Comparison of ENCODE assay signal across 2 cellular contexts in the genomic region with DNA sequence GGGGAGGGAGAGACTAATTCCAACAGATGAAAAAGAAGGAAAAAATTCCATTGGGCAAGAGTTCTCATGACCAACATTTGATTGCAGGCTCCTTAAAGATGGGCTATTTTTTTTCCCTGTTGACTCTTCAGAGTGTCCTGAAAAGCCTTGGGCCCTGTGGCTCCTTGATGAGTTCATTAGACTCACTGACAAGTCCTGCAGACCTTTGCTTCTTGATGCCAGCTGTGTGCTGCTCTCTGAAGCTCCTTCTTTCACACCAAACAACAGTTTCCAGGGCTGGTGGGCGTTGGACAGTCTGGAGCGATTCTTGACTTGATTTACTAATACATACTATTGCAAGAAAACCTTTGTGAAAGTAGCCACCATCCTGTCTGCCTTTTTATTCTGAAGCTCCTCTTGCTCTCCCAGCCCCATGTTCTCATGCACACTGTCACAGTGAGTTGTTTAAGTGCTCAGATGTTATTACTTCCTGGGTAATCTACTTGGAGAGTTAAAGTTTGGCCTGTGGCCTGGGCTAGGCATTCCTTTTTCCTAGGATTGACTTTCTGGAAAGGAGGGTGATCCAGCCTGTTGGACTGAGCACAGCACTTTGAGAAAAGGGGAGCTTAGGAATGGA.
TF ChIP-seq lines count a peak whose summit lies in the region.

No MANE protein-coding gene starts in this region.

TF ChIP-seq in K562, 482 proteins besides CTCF, POLR2A, EP300 and RAD21 (continued from another document):
- TF ChIP-seq, protein P1, sequence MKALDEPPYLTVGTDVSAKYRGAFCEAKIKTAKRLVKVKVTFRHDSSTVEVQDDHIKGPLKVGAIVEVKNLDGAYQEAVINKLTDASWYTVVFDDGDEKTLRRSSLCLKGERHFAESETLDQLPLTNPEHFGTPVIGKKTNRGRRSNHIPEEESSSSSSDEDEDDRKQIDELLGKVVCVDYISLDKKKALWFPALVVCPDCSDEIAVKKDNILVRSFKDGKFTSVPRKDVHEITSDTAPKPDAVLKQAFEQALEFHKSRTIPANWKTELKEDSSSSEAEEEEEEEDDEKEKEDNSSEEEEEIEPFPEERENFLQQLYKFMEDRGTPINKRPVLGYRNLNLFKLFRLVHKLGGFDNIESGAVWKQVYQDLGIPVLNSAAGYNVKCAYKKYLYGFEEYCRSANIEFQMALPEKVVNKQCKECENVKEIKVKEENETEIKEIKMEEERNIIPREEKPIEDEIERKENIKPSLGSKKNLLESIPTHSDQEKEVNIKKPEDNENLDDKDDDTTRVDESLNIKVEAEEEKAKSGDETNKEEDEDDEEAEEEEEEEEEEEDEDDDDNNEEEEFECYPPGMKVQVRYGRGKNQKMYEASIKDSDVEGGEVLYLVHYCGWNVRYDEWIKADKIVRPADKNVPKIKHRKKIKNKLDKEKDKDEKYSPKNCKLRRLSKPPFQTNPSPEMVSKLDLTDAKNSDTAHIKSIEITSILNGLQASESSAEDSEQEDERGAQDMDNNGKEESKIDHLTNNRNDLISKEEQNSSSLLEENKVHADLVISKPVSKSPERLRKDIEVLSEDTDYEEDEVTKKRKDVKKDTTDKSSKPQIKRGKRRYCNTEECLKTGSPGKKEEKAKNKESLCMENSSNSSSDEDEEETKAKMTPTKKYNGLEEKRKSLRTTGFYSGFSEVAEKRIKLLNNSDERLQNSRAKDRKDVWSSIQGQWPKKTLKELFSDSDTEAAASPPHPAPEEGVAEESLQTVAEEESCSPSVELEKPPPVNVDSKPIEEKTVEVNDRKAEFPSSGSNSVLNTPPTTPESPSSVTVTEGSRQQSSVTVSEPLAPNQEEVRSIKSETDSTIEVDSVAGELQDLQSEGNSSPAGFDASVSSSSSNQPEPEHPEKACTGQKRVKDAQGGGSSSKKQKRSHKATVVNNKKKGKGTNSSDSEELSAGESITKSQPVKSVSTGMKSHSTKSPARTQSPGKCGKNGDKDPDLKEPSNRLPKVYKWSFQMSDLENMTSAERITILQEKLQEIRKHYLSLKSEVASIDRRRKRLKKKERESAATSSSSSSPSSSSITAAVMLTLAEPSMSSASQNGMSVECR (CRISPR knock-in tag; IDR thresholded peaks at IDR 0.05) = no peak
- peak; percentile 88 for TF ChIP-seq ZNF239 (CRISPR knock-in tag; IDR thresholded peaks at IDR 0.05)

TF ChIP-seq in GM23338, 12 proteins besides CTCF, POLR2A, EP300 and RAD21 (continued from another document):
- TF ChIP-seq, protein P2, sequence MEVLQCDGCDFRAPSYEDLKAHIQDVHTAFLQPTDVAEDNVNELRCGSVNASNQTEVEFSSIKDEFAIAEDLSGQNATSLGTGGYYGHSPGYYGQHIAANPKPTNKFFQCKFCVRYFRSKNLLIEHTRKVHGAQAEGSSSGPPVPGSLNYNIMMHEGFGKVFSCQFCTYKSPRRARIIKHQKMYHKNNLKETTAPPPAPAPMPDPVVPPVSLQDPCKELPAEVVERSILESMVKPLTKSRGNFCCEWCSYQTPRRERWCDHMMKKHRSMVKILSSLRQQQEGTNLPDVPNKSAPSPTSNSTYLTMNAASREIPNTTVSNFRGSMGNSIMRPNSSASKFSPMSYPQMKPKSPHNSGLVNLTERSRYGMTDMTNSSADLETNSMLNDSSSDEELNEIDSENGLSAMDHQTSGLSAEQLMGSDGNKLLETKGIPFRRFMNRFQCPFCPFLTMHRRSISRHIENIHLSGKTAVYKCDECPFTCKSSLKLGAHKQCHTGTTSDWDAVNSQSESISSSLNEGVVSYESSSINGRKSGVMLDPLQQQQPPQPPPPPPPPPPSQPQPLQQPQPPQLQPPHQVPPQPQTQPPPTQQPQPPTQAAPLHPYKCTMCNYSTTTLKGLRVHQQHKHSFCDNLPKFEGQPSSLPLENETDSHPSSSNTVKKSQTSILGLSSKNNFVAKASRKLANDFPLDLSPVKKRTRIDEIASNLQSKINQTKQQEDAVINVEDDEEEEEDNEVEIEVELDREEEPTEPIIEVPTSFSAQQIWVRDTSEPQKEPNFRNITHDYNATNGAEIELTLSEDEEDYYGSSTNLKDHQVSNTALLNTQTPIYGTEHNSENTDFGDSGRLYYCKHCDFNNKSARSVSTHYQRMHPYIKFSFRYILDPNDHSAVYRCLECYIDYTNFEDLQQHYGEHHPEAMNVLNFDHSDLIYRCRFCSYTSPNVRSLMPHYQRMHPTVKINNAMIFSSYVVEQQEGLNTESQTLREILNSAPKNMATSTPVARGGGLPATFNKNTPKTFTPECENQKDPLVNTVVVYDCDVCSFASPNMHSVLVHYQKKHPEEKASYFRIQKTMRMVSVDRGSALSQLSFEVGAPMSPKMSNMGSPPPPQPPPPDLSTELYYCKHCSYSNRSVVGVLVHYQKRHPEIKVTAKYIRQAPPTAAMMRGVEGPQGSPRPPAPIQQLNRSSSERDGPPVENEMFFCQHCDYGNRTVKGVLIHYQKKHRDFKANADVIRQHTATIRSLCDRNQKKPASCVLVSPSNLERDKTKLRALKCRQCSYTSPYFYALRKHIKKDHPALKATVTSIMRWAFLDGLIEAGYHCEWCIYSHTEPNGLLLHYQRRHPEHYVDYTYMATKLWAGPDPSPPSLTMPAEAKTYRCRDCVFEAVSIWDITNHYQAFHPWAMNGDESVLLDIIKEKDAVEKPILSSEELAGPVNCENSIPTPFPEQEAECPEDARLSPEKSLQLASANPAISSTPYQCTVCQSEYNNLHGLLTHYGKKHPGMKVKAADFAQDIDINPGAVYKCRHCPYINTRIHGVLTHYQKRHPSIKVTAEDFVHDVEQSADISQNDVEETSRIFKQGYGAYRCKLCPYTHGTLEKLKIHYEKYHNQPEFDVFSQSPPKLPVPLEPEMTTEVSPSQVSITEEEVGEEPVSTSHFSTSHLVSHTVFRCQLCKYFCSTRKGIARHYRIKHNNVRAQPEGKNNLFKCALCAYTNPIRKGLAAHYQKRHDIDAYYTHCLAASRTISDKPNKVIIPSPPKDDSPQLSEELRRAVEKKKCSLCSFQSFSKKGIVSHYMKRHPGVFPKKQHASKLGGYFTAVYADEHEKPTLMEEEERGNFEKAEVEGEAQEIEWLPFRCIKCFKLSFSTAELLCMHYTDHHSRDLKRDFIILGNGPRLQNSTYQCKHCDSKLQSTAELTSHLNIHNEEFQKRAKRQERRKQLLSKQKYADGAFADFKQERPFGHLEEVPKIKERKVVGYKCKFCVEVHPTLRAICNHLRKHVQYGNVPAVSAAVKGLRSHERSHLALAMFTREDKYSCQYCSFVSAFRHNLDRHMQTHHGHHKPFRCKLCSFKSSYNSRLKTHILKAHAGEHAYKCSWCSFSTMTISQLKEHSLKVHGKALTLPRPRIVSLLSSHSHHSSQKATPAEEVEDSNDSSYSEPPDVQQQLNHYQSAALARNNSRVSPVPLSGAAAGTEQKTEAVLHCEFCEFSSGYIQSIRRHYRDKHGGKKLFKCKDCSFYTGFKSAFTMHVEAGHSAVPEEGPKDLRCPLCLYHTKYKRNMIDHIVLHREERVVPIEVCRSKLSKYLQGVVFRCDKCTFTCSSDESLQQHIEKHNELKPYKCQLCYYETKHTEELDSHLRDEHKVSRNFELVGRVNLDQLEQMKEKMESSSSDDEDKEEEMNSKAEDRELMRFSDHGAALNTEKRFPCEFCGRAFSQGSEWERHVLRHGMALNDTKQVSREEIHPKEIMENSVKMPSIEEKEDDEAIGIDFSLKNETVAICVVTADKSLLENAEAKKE (CRISPR knock-in tag; IDR thresholded peaks at IDR 0.05) = no peak
- TF ChIP-seq POLR2AphosphoS5 (IDR thresholded peaks at IDR 0.05; ENCODE audit: low read depth) (no peak), ZNF114 (CRISPR knock-in tag; IDR thresholded peaks at IDR 0.05) (no peak), ZNF331 (CRISPR knock-in tag; IDR thresholded peaks at IDR 0.05; ENCODE audit: low read depth) (no peak), EZH2phosphoT487 (IDR thresholded peaks at IDR 0.05; ENCODE audit: unreplicated experiment) (no peak), NANOG (IDR thresholded peaks at IDR 0.05; ENCODE audit: borderline replicate concordance) (no peak)
- TF ChIP-seq, protein P3, sequence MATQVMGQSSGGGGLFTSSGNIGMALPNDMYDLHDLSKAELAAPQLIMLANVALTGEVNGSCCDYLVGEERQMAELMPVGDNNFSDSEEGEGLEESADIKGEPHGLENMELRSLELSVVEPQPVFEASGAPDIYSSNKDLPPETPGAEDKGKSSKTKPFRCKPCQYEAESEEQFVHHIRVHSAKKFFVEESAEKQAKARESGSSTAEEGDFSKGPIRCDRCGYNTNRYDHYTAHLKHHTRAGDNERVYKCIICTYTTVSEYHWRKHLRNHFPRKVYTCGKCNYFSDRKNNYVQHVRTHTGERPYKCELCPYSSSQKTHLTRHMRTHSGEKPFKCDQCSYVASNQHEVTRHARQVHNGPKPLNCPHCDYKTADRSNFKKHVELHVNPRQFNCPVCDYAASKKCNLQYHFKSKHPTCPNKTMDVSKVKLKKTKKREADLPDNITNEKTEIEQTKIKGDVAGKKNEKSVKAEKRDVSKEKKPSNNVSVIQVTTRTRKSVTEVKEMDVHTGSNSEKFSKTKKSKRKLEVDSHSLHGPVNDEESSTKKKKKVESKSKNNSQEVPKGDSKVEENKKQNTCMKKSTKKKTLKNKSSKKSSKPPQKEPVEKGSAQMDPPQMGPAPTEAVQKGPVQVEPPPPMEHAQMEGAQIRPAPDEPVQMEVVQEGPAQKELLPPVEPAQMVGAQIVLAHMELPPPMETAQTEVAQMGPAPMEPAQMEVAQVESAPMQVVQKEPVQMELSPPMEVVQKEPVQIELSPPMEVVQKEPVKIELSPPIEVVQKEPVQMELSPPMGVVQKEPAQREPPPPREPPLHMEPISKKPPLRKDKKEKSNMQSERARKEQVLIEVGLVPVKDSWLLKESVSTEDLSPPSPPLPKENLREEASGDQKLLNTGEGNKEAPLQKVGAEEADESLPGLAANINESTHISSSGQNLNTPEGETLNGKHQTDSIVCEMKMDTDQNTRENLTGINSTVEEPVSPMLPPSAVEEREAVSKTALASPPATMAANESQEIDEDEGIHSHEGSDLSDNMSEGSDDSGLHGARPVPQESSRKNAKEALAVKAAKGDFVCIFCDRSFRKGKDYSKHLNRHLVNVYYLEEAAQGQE (IDR thresholded peaks at IDR 0.05; ENCODE audit: unreplicated experiment) = no peak
- TF ChIP-seq, protein P4, sequence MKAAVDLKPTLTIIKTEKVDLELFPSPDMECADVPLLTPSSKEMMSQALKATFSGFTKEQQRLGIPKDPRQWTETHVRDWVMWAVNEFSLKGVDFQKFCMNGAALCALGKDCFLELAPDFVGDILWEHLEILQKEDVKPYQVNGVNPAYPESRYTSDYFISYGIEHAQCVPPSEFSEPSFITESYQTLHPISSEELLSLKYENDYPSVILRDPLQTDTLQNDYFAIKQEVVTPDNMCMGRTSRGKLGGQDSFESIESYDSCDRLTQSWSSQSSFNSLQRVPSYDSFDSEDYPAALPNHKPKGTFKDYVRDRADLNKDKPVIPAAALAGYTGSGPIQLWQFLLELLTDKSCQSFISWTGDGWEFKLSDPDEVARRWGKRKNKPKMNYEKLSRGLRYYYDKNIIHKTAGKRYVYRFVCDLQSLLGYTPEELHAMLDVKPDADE (IDR thresholded peaks at IDR 0.05) = no peak
